In the genomic region with DNA sequence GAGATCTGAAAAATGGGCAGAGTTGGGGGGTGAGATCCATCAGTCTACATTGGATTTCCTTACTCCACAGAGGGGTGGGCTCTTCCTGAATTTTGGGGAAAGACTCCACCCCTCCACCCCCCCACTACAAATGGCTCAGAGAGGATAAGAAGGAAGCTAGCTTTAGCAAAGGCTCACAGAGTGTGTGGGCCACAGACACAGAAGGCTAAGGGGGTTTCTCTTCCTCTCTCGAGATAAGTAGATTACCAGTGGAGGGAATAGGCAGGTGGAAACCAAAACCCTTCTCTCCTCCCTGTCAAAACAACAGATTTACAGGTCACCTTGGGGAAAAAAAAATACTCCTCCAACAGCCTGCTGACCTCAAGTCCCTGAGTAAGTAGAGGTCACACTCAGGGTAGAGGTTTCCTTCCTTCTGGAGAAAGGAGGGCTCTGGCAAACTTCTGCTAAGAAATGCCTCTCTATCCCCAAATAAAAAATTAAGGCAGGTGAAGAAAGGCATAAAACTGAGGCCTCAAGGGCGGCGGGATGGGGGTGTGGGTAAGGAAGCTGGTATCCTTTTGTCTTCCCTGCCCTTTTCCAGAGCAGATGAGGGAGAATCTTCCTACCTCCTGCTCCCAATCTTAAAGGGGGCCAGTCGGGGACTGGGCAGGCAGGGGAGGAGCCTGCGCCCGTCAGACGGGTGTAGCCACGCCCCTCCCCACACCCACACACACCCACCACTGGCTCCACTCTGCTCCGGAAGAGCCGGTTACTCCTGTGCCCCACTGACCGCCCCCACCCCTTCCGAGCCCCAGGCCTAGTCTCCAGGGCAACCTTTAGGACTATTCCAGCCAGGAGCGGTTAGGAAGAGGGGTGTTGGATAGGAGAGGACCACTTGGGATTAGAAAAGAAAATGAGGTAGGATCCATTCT, we compare ENCODE assay signal across 1 cellular context.
TF ChIP-seq lines count a peak whose summit lies in the region.

No MANE protein-coding gene starts in this region.

TF ChIP-seq in HepG2, 621 proteins besides CTCF, POLR2A, EP300 and RAD21 (continued from another document and continues in another):
- TF ChIP-seq GABPB1 (CRISPR knock-in tag; IDR thresholded peaks at IDR 0.05), result peak; percentile 49
- TF ChIP-seq SP5 (CRISPR knock-in tag; IDR thresholded peaks at IDR 0.05; ENCODE audit: borderline replicate concordance, low read depth), result peak; percentile 9; the same call in 1 of the 2 replicates
- TF ChIP-seq MTF2 (CRISPR knock-in tag; IDR thresholded peaks at IDR 0.05; ENCODE audit: borderline replicate concordance), result no peak
- TF ChIP-seq, protein P1, sequence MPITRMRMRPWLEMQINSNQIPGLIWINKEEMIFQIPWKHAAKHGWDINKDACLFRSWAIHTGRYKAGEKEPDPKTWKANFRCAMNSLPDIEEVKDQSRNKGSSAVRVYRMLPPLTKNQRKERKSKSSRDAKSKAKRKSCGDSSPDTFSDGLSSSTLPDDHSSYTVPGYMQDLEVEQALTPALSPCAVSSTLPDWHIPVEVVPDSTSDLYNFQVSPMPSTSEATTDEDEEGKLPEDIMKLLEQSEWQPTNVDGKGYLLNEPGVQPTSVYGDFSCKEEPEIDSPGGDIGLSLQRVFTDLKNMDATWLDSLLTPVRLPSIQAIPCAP (CRISPR knock-in tag; IDR thresholded peaks at IDR 0.05; ENCODE audit: low read depth), result no peak
- no peak for TF ChIP-seq TSC22D2 (CRISPR knock-in tag; IDR thresholded peaks at IDR 0.05; ENCODE audit: borderline replicate concordance)
- TF ChIP-seq GABPA (IDR thresholded peaks at IDR 0.05; ENCODE audit: low read depth, low read length), result no peak
- TF ChIP-seq GABPA (CRISPR knock-in tag; IDR thresholded peaks at IDR 0.05; ENCODE audit: low read depth), result peak; percentile 39; the same call in 1 of the 2 replicates
- no peak for TF ChIP-seq ZFP36L2 (CRISPR knock-in tag; IDR thresholded peaks at IDR 0.05)
- TF ChIP-seq, protein P2, sequence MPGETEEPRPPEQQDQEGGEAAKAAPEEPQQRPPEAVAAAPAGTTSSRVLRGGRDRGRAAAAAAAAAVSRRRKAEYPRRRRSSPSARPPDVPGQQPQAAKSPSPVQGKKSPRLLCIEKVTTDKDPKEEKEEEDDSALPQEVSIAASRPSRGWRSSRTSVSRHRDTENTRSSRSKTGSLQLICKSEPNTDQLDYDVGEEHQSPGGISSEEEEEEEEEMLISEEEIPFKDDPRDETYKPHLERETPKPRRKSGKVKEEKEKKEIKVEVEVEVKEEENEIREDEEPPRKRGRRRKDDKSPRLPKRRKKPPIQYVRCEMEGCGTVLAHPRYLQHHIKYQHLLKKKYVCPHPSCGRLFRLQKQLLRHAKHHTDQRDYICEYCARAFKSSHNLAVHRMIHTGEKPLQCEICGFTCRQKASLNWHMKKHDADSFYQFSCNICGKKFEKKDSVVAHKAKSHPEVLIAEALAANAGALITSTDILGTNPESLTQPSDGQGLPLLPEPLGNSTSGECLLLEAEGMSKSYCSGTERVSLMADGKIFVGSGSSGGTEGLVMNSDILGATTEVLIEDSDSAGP (CRISPR knock-in tag; IDR thresholded peaks at IDR 0.05; ENCODE audit: borderline replicate concordance), result 0 out of 2 replicates have a peak, but pooled peaks have one; percentile 28
- no peak for TF ChIP-seq SNRNP70 (IDR thresholded peaks at IDR 0.05; ENCODE audit: low read depth, low read length)
- no peak for TF ChIP-seq ZBTB42 (CRISPR knock-in tag; IDR thresholded peaks at IDR 0.05)
- TF ChIP-seq ZNF337 (CRISPR knock-in tag; IDR thresholded peaks at IDR 0.05; ENCODE audit: borderline replicate concordance, low read depth), result no peak
- no peak for TF ChIP-seq PRMT3 (CRISPR knock-in tag; IDR thresholded peaks at IDR 0.05; ENCODE audit: borderline replicate concordance, low read depth)
- TF ChIP-seq IRF2 (CRISPR knock-in tag; IDR thresholded peaks at IDR 0.05), result no peak
- no peak for TF ChIP-seq ZNF383 (CRISPR knock-in tag; IDR thresholded peaks at IDR 0.05; ENCODE audit: borderline replicate concordance)
- TF ChIP-seq, protein P3, sequence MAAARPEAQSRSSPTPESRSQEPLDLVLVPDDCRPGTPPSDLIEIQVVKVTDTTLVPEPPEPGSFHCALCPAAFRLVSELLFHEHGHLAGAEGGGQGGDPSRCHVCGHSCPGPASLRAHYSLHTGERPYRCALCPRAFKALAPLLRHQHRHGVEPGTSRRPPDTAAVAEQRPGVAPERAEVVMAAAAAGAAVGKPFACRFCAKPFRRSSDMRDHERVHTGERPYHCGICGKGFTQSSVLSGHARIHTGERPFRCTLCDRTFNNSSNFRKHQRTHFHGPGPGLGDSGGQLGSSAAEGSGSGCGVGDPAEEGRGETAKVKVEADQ (CRISPR knock-in tag; IDR thresholded peaks at IDR 0.05; ENCODE audit: borderline replicate concordance), result no peak
- no peak for TF ChIP-seq NONO (IDR thresholded peaks at IDR 0.05)
- no peak for TF ChIP-seq NONO (CRISPR knock-in tag; conservative IDR thresholded peaks at IDR 0.05)
- TF ChIP-seq ZNF556 (CRISPR knock-in tag; IDR thresholded peaks at IDR 0.05; ENCODE audit: borderline replicate concordance), result no peak
- TF ChIP-seq, protein P4, sequence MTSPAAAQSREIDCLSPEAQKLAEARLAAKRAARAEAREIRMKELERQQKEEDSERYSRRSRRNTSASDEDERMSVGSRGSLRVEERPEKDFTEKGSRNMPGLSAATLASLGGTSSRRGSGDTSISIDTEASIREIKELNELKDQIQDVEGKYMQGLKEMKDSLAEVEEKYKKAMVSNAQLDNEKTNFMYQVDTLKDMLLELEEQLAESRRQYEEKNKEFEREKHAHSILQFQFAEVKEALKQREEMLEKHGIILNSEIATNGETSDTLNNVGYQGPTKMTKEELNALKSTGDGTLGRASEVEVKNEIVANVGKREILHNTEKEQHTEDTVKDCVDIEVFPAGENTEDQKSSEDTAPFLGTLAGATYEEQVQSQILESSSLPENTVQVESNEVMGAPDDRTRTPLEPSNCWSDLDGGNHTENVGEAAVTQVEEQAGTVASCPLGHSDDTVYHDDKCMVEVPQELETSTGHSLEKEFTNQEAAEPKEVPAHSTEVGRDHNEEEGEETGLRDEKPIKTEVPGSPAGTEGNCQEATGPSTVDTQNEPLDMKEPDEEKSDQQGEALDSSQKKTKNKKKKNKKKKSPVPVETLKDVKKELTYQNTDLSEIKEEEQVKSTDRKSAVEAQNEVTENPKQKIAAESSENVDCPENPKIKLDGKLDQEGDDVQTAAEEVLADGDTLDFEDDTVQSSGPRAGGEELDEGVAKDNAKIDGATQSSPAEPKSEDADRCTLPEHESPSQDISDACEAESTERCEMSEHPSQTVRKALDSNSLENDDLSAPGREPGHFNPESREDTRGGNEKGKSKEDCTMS (CRISPR knock-in tag; conservative IDR thresholded peaks at IDR 0.05), result no peak
- TF ChIP-seq, protein P5, sequence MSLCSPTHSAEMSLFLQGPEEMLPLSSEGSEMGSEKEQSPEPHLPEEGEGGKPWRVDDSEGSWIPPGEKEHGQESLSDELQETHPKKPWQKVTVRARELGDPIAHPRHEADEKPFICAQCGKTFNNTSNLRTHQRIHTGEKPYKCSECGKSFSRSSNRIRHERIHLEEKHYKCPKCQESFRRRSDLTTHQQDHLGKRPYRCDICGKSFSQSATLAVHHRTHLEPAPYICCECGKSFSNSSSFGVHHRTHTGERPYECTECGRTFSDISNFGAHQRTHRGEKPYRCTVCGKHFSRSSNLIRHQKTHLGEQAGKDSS (CRISPR knock-in tag; IDR thresholded peaks at IDR 0.05; ENCODE audit: borderline replicate concordance, low read depth), result no peak
- no peak for TF ChIP-seq SAFB2 (CRISPR knock-in tag; IDR thresholded peaks at IDR 0.05; ENCODE audit: borderline replicate concordance, low read depth)
- TF ChIP-seq CHD4 (IDR thresholded peaks at IDR 0.05; ENCODE audit: borderline replicate concordance, low read length), result no peak
- no peak for TF ChIP-seq SP1 (IDR thresholded peaks at IDR 0.05)
- TF ChIP-seq SP1 (CRISPR knock-in tag; IDR thresholded peaks at IDR 0.05), result no peak
- TF ChIP-seq, protein P6, sequence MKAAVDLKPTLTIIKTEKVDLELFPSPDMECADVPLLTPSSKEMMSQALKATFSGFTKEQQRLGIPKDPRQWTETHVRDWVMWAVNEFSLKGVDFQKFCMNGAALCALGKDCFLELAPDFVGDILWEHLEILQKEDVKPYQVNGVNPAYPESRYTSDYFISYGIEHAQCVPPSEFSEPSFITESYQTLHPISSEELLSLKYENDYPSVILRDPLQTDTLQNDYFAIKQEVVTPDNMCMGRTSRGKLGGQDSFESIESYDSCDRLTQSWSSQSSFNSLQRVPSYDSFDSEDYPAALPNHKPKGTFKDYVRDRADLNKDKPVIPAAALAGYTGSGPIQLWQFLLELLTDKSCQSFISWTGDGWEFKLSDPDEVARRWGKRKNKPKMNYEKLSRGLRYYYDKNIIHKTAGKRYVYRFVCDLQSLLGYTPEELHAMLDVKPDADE (CRISPR knock-in tag; IDR thresholded peaks at IDR 0.05), result no peak
- TF ChIP-seq ZNF775 (CRISPR knock-in tag; IDR thresholded peaks at IDR 0.05; ENCODE audit: borderline replicate concordance), result no peak
- TF ChIP-seq ZNF839 (CRISPR knock-in tag; IDR thresholded peaks at IDR 0.05; ENCODE audit: borderline replicate concordance), result no peak
- no peak for TF ChIP-seq SMAD1 (CRISPR knock-in tag; IDR thresholded peaks at IDR 0.05; ENCODE audit: borderline replicate concordance, low read depth)
- no peak for TF ChIP-seq CEBPB (IDR thresholded peaks at IDR 0.05; ENCODE audit: borderline replicate concordance, low read depth, low read length)
- no peak for TF ChIP-seq ATF7-NPFF (CRISPR knock-in tag; IDR thresholded peaks at IDR 0.05; ENCODE audit: low read depth)
- no peak for TF ChIP-seq NCOA1 (CRISPR knock-in tag; IDR thresholded peaks at IDR 0.05)
- no peak for TF ChIP-seq NR2C2 (CRISPR knock-in tag; IDR thresholded peaks at IDR 0.05; ENCODE audit: borderline replicate concordance)
- TF ChIP-seq, protein P7, sequence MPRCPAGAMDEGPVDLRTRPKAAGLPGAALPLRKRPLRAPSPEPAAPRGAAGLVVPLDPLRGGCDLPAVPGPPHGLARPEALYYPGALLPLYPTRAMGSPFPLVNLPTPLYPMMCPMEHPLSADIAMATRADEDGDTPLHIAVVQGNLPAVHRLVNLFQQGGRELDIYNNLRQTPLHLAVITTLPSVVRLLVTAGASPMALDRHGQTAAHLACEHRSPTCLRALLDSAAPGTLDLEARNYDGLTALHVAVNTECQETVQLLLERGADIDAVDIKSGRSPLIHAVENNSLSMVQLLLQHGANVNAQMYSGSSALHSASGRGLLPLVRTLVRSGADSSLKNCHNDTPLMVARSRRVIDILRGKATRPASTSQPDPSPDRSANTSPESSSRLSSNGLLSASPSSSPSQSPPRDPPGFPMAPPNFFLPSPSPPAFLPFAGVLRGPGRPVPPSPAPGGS (CRISPR knock-in tag; IDR thresholded peaks at IDR 0.05), result no peak
- no peak for TF ChIP-seq ZNF124 (CRISPR knock-in tag; IDR thresholded peaks at IDR 0.05)
- TF ChIP-seq ZNF431 (CRISPR knock-in tag; IDR thresholded peaks at IDR 0.05; ENCODE audit: borderline replicate concordance, low read depth), result no peak
- no peak for TF ChIP-seq STAT5B (CRISPR knock-in tag; IDR thresholded peaks at IDR 0.05)
- TF ChIP-seq, protein P8, sequence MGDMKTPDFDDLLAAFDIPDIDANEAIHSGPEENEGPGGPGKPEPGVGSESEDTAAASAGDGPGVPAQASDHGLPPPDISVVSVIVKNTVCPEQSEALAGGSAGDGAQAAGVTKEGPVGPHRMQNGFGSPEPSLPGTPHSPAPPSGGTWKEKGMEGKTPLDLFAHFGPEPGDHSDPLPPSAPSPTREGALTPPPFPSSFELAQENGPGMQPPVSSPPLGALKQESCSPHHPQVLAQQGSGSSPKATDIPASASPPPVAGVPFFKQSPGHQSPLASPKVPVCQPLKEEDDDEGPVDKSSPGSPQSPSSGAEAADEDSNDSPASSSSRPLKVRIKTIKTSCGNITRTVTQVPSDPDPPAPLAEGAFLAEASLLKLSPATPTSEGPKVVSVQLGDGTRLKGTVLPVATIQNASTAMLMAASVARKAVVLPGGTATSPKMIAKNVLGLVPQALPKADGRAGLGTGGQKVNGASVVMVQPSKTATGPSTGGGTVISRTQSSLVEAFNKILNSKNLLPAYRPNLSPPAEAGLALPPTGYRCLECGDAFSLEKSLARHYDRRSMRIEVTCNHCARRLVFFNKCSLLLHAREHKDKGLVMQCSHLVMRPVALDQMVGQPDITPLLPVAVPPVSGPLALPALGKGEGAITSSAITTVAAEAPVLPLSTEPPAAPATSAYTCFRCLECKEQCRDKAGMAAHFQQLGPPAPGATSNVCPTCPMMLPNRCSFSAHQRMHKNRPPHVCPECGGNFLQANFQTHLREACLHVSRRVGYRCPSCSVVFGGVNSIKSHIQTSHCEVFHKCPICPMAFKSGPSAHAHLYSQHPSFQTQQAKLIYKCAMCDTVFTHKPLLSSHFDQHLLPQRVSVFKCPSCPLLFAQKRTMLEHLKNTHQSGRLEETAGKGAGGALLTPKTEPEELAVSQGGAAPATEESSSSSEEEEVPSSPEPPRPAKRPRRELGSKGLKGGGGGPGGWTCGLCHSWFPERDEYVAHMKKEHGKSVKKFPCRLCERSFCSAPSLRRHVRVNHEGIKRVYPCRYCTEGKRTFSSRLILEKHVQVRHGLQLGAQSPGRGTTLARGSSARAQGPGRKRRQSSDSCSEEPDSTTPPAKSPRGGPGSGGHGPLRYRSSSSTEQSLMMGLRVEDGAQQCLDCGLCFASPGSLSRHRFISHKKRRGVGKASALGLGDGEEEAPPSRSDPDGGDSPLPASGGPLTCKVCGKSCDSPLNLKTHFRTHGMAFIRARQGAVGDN (CRISPR knock-in tag; IDR thresholded peaks at IDR 0.05), result peak; percentile 38; the same call in 1 of the 2 replicates
- TF ChIP-seq ZNF614 (CRISPR knock-in tag; IDR thresholded peaks at IDR 0.05; ENCODE audit: borderline replicate concordance), result no peak
- TF ChIP-seq, protein P9, sequence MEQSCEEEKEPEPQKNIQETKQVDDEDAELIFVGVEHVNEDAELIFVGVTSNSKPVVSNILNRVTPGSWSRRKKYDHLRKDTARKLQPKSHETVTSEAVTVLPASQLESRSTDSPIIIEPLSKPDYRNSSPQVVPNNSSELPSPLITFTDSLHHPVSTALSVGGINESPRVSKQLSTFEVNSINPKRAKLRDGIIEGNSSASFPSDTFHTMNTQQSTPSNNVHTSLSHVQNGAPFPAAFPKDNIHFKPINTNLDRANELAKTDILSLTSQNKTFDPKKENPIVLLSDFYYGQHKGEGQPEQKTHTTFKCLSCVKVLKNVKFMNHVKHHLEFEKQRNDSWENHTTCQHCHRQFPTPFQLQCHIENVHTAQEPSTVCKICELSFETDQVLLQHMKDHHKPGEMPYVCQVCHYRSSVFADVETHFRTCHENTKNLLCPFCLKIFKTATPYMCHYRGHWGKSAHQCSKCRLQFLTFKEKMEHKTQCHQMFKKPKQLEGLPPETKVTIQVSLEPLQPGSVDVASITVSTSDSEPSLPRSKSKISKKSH (CRISPR knock-in tag; IDR thresholded peaks at IDR 0.05; ENCODE audit: borderline replicate concordance), result no peak
- TF ChIP-seq, protein P10, sequence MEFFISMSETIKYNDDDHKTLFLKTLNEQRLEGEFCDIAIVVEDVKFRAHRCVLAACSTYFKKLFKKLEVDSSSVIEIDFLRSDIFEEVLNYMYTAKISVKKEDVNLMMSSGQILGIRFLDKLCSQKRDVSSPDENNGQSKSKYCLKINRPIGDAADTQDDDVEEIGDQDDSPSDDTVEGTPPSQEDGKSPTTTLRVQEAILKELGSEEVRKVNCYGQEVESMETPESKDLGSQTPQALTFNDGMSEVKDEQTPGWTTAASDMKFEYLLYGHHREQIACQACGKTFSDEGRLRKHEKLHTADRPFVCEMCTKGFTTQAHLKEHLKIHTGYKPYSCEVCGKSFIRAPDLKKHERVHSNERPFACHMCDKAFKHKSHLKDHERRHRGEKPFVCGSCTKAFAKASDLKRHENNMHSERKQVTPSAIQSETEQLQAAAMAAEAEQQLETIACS (CRISPR knock-in tag; IDR thresholded peaks at IDR 0.05), result no peak
- TF ChIP-seq AGO2 (optimal IDR thresholded peaks at IDR 0.05; ENCODE audit: low read depth, low read length), result no peak
